In the genomic region with DNA sequence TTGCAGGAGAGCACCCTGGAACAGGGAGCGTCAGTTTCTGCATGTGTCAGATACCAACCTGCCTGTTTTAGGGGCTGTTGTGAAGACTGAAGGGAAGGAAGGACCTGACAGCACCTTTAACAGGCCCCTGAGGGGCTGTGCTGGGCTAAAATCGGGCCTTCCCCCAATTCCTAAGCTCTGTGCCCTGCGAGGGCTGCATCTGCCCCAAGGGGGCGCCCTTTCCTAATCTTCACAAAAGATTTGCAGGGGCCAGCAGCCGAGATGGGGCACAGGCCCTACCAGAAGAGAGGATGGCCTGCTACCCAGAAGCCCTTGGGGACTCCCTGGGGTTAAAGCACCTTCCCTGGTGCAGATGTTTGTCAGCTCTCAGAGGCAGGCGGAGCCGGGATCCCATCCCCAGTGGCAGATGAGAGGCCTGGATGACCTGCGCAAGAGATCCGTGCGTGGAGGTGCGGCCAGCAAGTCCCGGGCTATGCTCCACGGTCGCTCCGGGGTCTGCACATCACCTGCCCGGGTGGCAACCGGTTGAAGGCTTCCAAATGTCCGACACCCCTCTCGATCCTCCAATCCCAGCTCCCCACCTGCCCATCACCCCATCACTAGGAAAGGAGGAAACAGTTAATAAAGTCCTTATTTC, we compare ENCODE assay signal across 9 cellular contexts. TPM values are rescaled to one million over a fixed set of nuclear protein-coding genes. Genes with fewer than 3 reads are reported as not detected.
A peak's percentile ranks its signal among the peaks of the same experiment; 100 is the strongest.
DNase-seq lines count a peak whose midpoint lies in the region; FAIRE-seq and TF ChIP-seq lines count a peak whose summit lies in the region.
"Had no signal": no experiment of that assay in that cellular context is flagged by ENCODE, and none has a peak within 500 bp of the region (broad histone marks: within the 10 kb centered on the region; RNA-seq: fewer than 3 reads in every experiment).

No MANE protein-coding gene starts in this region.

- H3K9me3 Mint-ChIP-seq in activated naive CD4-positive, alpha-beta T cell treated with anti-CD3 and anti-CD28 coated beads for 36 hours: no peaks in the 10 kb centered on the region

- H3K79me2 ChIP-seq in hepatocyte: no peaks in the 10 kb centered on the region

- H3K36me3 Mint-ChIP-seq in activated naive CD4-positive, alpha-beta T cell treated with anti-CD3 and anti-CD28 coated beads for 36 hours (ENCODE audit: low read depth): no peaks in the 10 kb centered on the region
- H3K36me3 Mint-ChIP-seq: memory B cell had no signal

- POLR2A ChIA-PET in BJ (lab: Charles Lee): no interaction called here

- no peaks in the 10 kb centered on the region for H3K9me3 ChIP-seq in hepatocyte (ENCODE audit: low read depth)

- H3K27me3 ChIP-seq in BJ (ENCODE audit: control insufficient read depth, insufficient read depth, low read length): peaks cover 36% of the 10 kb centered on the region
- no peaks in the 10 kb centered on the region for H3K27me3 ChIP-seq in hepatocyte

- no peaks in the 10 kb centered on the region for H3K4me1 Mint-ChIP-seq in activated naive CD4-positive, alpha-beta T cell treated with anti-CD3 and anti-CD28 coated beads for 36 hours (ENCODE audit: low read depth)

- H3K36me3 ChIP-seq in BJ (ENCODE audit: control insufficient read depth, insufficient read depth, low read length) (no peaks in the 10 kb centered on the region), hepatocyte (replicated peaks; ENCODE audit: insufficient read depth, low read depth) (no peaks in the 10 kb centered on the region)

- H4K20me1 ChIP-seq in hepatocyte (ENCODE audit: insufficient read depth, poor library complexity, severe bottlenecking): no peaks in the 10 kb centered on the region

- intact Hi-C loops in activated naive CD4-positive, alpha-beta T cell treated with anti-CD3 and anti-CD28 coated beads for 36 hours (cut with micrococcal nuclease): loop anchor here (1.0 to 2.0 kb wide), 2 partner anchors 30 to 114 kb away; no protein-coding TSS in a partner anchor

- no peak overlapping the region for H3K4me3 Mint-ChIP-seq in activated naive CD4-positive, alpha-beta T cell treated with anti-CD3 and anti-CD28 coated beads for 36 hours
- H3K4me3 Mint-ChIP-seq: memory B cell had no signal

- no peak overlapping the region for H3K27ac ChIP-seq in hepatocyte

- peaks cover 13% of the 10 kb centered on the region for H3K27me3 Mint-ChIP-seq in activated naive CD4-positive, alpha-beta T cell treated with anti-CD3 and anti-CD28 coated beads for 36 hours (ENCODE audit: low read depth)

- peak; percentile 75 for FAIRE-seq in GM19239 (lab: Jason Lieb, UNC)

- no peak for DNase-seq in BJ (ENCODE audit: low read depth)
- peak; percentile 63 for DNase-seq in GM19239 (ENCODE audit: insufficient read length, low spot score)
- peak; percentile 96 for DNase-seq in NCI-H82 (lab: John Stamatoyannopoulos, UW)
- DNase-seq in activated naive CD4-positive, alpha-beta T cell treated with anti-CD3 and anti-CD28 coated beads for 36 hours: peak; percentile 74
- DNase-seq in hepatocyte (ENCODE audit: low spot score): peak; percentile 72
- peak; percentile 53 to 69 for DNase-seq in stimulated activated CD4-positive, alpha-beta T cell treated with anti-CD3 and anti-CD28 coated beads, Interleukin-4, amount 100 ng/mL, for 48 hours (ENCODE audit: low read depth in 2 of 2)
- DNase-seq in stimulated activated naive CD4-positive, alpha-beta T cell treated with Interleukin-2 at 50 U/mL for 16 hours (lab: John Stamatoyannopoulos, UW): no peak
- DNase-seq in NCI-H128 (lab: John Stamatoyannopoulos, UW; ENCODE audit: unreplicated experiment): no peak

- WGBS in hepatocyte (ENCODE audit: low lambda C conversion rate, missing lambda C conversion rate): 68% methylated on average over 19 of the region's 19 CpGs

- no peak overlapping the region for H2AFZ ChIP-seq in hepatocyte

- CTCF ChIA-PET in BJ (lab: Yijun Ruan, JAX): interaction anchor here (0.6 to 9.3 kb wide), 23 partner anchors 9 to 198 kb away, joined by 3 to 69 read pairs (median 5); no protein-coding TSS in a partner anchor
- CTCF ChIA-PET in activated naive CD4-positive, alpha-beta T cell treated with anti-CD3 and anti-CD28 coated beads for 36 hours (lab: Charles Lee): interaction anchor here (0.7 to 3.1 kb wide), 11 partner anchors 9 to 122 kb away, joined by 3 to 11 read pairs (median 4); no protein-coding TSS in a partner anchor

- H3K9me2 ChIP-seq in hepatocyte (replicated peaks; ENCODE audit: insufficient read depth): no peaks in the 10 kb centered on the region

- H3K4me2 ChIP-seq in hepatocyte: no peak overlapping the region

- H3K4me1 ChIP-seq in hepatocyte (ENCODE audit: insufficient read depth): no peaks in the 10 kb centered on the region

- no peak overlapping the region for H3K27ac Mint-ChIP-seq in activated naive CD4-positive, alpha-beta T cell treated with anti-CD3 and anti-CD28 coated beads for 36 hours
- H3K27ac Mint-ChIP-seq: memory B cell had no signal

- TF ChIP-seq CTCF in BJ (IDR thresholded peaks at IDR 0.05; ENCODE audit: insufficient read depth, low read depth, low read length) (peak; percentile 74), hepatocyte (IDR thresholded peaks at IDR 0.05; ENCODE audit: poor library complexity) (peak; percentile 62)

- no peak overlapping the region for H3K4me3 ChIP-seq in BJ (ENCODE audit: low read depth, low read length)
- H3K4me3 ChIP-seq in hepatocyte: no peak overlapping the region

RNA-seq across cellular contexts. Expression of a gene that starts 53.6 kb away (rescaled TPM):
- not detected in 2 replicates for polyA plus RNA-seq in BJ (2011; rRNA removed)
- polyA minus RNA-seq in BJ (2011; rRNA and poly(A)+ RNA removed): not detected in 2 replicates
- not detected for total RNA-seq in activated naive CD4-positive, alpha-beta T cell treated with anti-CD3 and anti-CD28 coated beads for 36 hours
- total RNA-seq in hepatocyte: 1.1 and 3.1 TPM in 2 replicates
- 1.7 and 4.1 TPM in 2 replicates for polyA plus RNA-seq in hepatocyte

Comparison
In these comparisons a context has a peak if more than half of its experiments do, and no peak if none do; other contexts are left out.
1. DNase-seq: peak in GM19239 (single experiment), NCI-H82 (single experiment), activated naive CD4-positive, alpha-beta T cell treated with anti-CD3 and anti-CD28 coated beads for 36 hours (single experiment), hepatocyte (single experiment) and stimulated activated CD4-positive, alpha-beta T cell treated with anti-CD3 and anti-CD28 coated beads, Interleukin-4, amount 100 ng/mL, for 48 hours (2 of 2); none in BJ (single experiment), stimulated activated naive CD4-positive, alpha-beta T cell treated with Interleukin-2 at 50 U/mL for 16 hours (single experiment) and NCI-H128 (single experiment).